ENCODE assay signal across 30 cellular contexts in genomic region chr12:3271639-3272038, GRCh38.
"Had no signal": no experiment of that assay in that cellular context is flagged by ENCODE, and none has a peak within 500 bp of the region (broad histone marks: within the 10 kb centered on the region; RNA-seq: fewer than 3 reads in every experiment).

No MANE protein-coding gene starts in this region.

- H3K27ac ChIP-seq: adrenal gland, body of pancreas, cardiac muscle cell, skin epidermis, testis, uterus had no signal

- H3K4me3 ChIP-seq: adrenal gland, body of pancreas, cardiac muscle cell, mucosa of descending colon, skin epidermis, testis, uterus had no signal

- H3K27me3 ChIP-seq: adrenal gland, body of pancreas, cardiac muscle cell, testis, uterus had no signal

- H3K9me3 ChIP-seq: adrenal gland, body of pancreas, mucosa of descending colon, testis, uterus had no signal

- DNase-seq: activated CD4-positive, alpha-beta memory T cell treated with anti-CD3 and anti-CD28 coated beads for 36 hours; activated CD4-positive, alpha-beta T cell treated with anti-CD3 and anti-CD28 coated beads, Interleukin-2, amount 10 ng/mL, durations not matched to agents 24 days and 14 days; activated CD4-positive, CD25-positive, alpha-beta regulatory T cell treated with anti-CD3 and anti-CD28 coated beads, Interleukin-2, amount 50 U/mL, for 72 hours; activated CD8-positive, alpha-beta memory T cell treated with anti-CD3 and anti-CD28 coated beads, Interleukin-2, amount 50 U/mL, for 4 hours; activated effector memory CD4-positive, alpha-beta T cell treated with anti-CD3 and anti-CD28 coated beads, Interleukin-2, amount 50 U/mL, for 16 hours; activated naive CD4-positive, alpha-beta T cell treated with anti-CD3 and anti-CD28 coated beads for 36 hours; activated naive CD8-positive, alpha-beta T cell treated with anti-CD3 and anti-CD28 coated beads for 36 hours; activated T-cell treated with anti-CD3 and anti-CD28 coated beads, Interleukin-2, amount 50 U/mL, for 1 hour; adrenal gland; body of pancreas; dermis blood vessel endothelial cell; effector CD4-positive, alpha-beta T cell; glutamatergic neuron; hippocampal formation; left cardiac atrium; mucosa of descending colon; posterior cingulate gyrus; stimulated activated CD4-positive, alpha-beta T cell treated with anti-CD3 and anti-CD28 coated beads, Interleukin-12 subunit alpha, Interleukin-12 subunit beta, amount 100 ng/mL, for 4 hours; stimulated activated CD4-positive, alpha-beta T cell treated with anti-CD3 and anti-CD28 coated beads, Interleukin-4, amount 100 ng/mL, for 1 hour; stimulated activated naive CD8-positive, alpha-beta T cell treated with anti-CD3 and anti-CD28 coated beads, Interleukin-15, Interleukin-2, amounts not matched to agents 100 U/mL and 50 U/mL, for 24 hours; T-helper 2 cell; testis; trophoblast cell; uterus had no signal

- H3K4me3 Mint-ChIP-seq: activated CD4-positive, alpha-beta memory T cell treated with anti-CD3 and anti-CD28 coated beads for 36 hours; activated CD4-positive, alpha-beta T cell treated with anti-CD3 and anti-CD28 coated beads, Interleukin-2, amount 10 ng/mL, durations not matched to agents 24 days and 14 days; activated naive CD4-positive, alpha-beta T cell treated with anti-CD3 and anti-CD28 coated beads for 36 hours; activated naive CD8-positive, alpha-beta T cell treated with anti-CD3 and anti-CD28 coated beads for 36 hours; activated T-helper 1 cell treated with anti-CD3 and anti-CD28 coated beads, Interleukin-12 subunit alpha, Interleukin-12 subunit beta, Interleukin-2, Interleukin-4 antibody, amounts not matched to agents 30 ng/mL and 10 ng/mL and 1 ng/mL, durations not matched to agents 14 hours and 24 hours and 36 hours; memory B cell; natural killer cell treated with Interleukin-12 subunit alpha and Interleukin-12 subunit beta and Interleukin-15 and Interleukin-18, amount 100 ng/mL, for 72 hours had no signal

- H3K27ac Mint-ChIP-seq: activated CD4-positive, alpha-beta memory T cell treated with anti-CD3 and anti-CD28 coated beads for 36 hours; activated CD4-positive, alpha-beta T cell treated with anti-CD3 and anti-CD28 coated beads, Interleukin-2, amount 10 ng/mL, durations not matched to agents 24 days and 14 days; activated naive CD4-positive, alpha-beta T cell treated with anti-CD3 and anti-CD28 coated beads for 36 hours; activated naive CD8-positive, alpha-beta T cell treated with anti-CD3 and anti-CD28 coated beads for 36 hours; activated T-helper 1 cell treated with anti-CD3 and anti-CD28 coated beads, Interleukin-12 subunit alpha, Interleukin-12 subunit beta, Interleukin-2, Interleukin-4 antibody, amounts not matched to agents 30 ng/mL and 10 ng/mL and 1 ng/mL, durations not matched to agents 14 hours and 24 hours and 36 hours; memory B cell; natural killer cell treated with Interleukin-12 subunit alpha and Interleukin-12 subunit beta and Interleukin-15 and Interleukin-18, amount 100 ng/mL, for 72 hours had no signal

- ATAC-seq: body of pancreas; mucosa of descending colon; natural killer cell treated with Interleukin-12 subunit alpha and Interleukin-12 subunit beta and Interleukin-15 and Interleukin-18, amount 100 ng/mL, for 72 hours; sciatic nerve; stimulated activated naive CD8-positive, alpha-beta T cell treated with anti-CD3 and anti-CD28 coated beads, Interleukin-15, Interleukin-2, amounts not matched to agents 100 U/mL and 50 U/mL, for 24 hours had no signal

- H3K36me3 Mint-ChIP-seq: activated CD4-positive, alpha-beta memory T cell treated with anti-CD3 and anti-CD28 coated beads for 36 hours; activated naive CD8-positive, alpha-beta T cell treated with anti-CD3 and anti-CD28 coated beads for 36 hours; memory B cell; natural killer cell treated with Interleukin-12 subunit alpha and Interleukin-12 subunit beta and Interleukin-15 and Interleukin-18, amount 100 ng/mL, for 72 hours had no signal

- H3K4me1 ChIP-seq: adrenal gland, body of pancreas, uterus had no signal

- H3K36me3 ChIP-seq: adrenal gland, cardiac muscle cell, uterus had no signal

- H3K9me3 Mint-ChIP-seq: activated CD4-positive, alpha-beta memory T cell treated with anti-CD3 and anti-CD28 coated beads for 36 hours; activated CD4-positive, alpha-beta T cell treated with anti-CD3 and anti-CD28 coated beads, Interleukin-2, amount 10 ng/mL, durations not matched to agents 24 days and 14 days; activated naive CD4-positive, alpha-beta T cell treated with anti-CD3 and anti-CD28 coated beads for 36 hours; activated naive CD8-positive, alpha-beta T cell treated with anti-CD3 and anti-CD28 coated beads for 36 hours; activated T-helper 1 cell treated with anti-CD3 and anti-CD28 coated beads, Interleukin-12 subunit alpha, Interleukin-12 subunit beta, Interleukin-2, Interleukin-4 antibody, amounts not matched to agents 30 ng/mL and 10 ng/mL and 1 ng/mL, durations not matched to agents 14 hours and 24 hours and 36 hours; memory B cell; natural killer cell treated with Interleukin-12 subunit alpha and Interleukin-12 subunit beta and Interleukin-15 and Interleukin-18, amount 100 ng/mL, for 72 hours had no signal

- H3K4me1 Mint-ChIP-seq: activated CD4-positive, alpha-beta T cell treated with anti-CD3 and anti-CD28 coated beads, Interleukin-2, amount 10 ng/mL, durations not matched to agents 24 days and 14 days had no signal
